ENCODE assay signal across 10 cellular contexts in genomic region chr2:149585317-149585885, GRCh38. TPM values are rescaled to one million over a fixed set of nuclear protein-coding genes. Genes with fewer than 3 reads are reported as not detected.
DNase-seq lines count a peak whose midpoint lies in the region; TF ChIP-seq lines count a peak whose summit lies in the region.
"Had no signal": no experiment of that assay in that cellular context is flagged by ENCODE, and none has a peak within 500 bp of the region (broad histone marks: within the 10 kb centered on the region; RNA-seq: fewer than 3 reads in every experiment).

No MANE protein-coding gene starts in this region.

- H3K4me1 Mint-ChIP-seq in activated CD4-positive, alpha-beta T cell treated with anti-CD3 and anti-CD28 coated beads, Interleukin-2, amount 10 ng/mL, durations not matched to agents 24 days and 14 days = peaks cover 39% of the 10 kb centered on the region

- DNase-seq in activated CD4-positive, alpha-beta T cell treated with anti-CD3 and anti-CD28 coated beads, Interleukin-2, amount 10 ng/mL, durations not matched to agents 24 days and 14 days = no peak
- DNase-seq in activated CD4-positive, alpha-beta T cell treated with anti-CD3 and anti-CD28 coated beads, Interleukin-2, amount 50 U/mL, for 48 hours = no peak
- DNase-seq in fibroblast of pulmonary artery (ENCODE audit: low read depth) (no peak), retinal pigment epithelial cell (ENCODE audit: low read depth) (no peak), RPMI8226 (no peak), Ammon's horn (ENCODE audit: low spot score) (no peak), NCI-H1105 treated with DMSO at 0.1 percent for 48 hours (lab: John Stamatoyannopoulos, UW) (no peak)
- DNase-seq: BE2C, NCI-H526 had no signal

- H3K27me3 Mint-ChIP-seq in activated CD4-positive, alpha-beta T cell treated with anti-CD3 and anti-CD28 coated beads, Interleukin-2, amount 10 ng/mL, durations not matched to agents 24 days and 14 days = peaks cover 11% of the 10 kb centered on the region

- H3K36me3 Mint-ChIP-seq in activated CD4-positive, alpha-beta T cell treated with anti-CD3 and anti-CD28 coated beads, Interleukin-2, amount 10 ng/mL, durations not matched to agents 24 days and 14 days (ENCODE audit: low read depth) = peaks cover 44% of the 10 kb centered on the region

- H3K4me3 Mint-ChIP-seq in activated CD4-positive, alpha-beta T cell treated with anti-CD3 and anti-CD28 coated beads, Interleukin-2, amount 10 ng/mL, durations not matched to agents 24 days and 14 days = peak overlapping the region; percentile 97

- no peaks in the 10 kb centered on the region for H3K9me3 Mint-ChIP-seq in activated CD4-positive, alpha-beta T cell treated with anti-CD3 and anti-CD28 coated beads, Interleukin-2, amount 10 ng/mL, durations not matched to agents 24 days and 14 days

- H3K4me3 ChIP-seq in WI38 (ENCODE audit: low read depth, low read length) (peak overlapping the region; percentile 81), fibroblast of pulmonary artery (replicated peaks; ENCODE audit: low read depth, low read length) (peak overlapping the region; percentile 89), retinal pigment epithelial cell (ENCODE audit: low read length) (peak overlapping the region; percentile 100)

- intact Hi-C loops in activated CD4-positive, alpha-beta T cell treated with anti-CD3 and anti-CD28 coated beads, Interleukin-2, amount 10 ng/mL, durations not matched to agents 24 days and 14 days (cut with micrococcal nuclease) = loop anchor here (10.0 kb wide), 1 partner anchor 1741 kb away; the partner anchor contains the start of gene ACVR2A

- H3K27ac Mint-ChIP-seq in activated CD4-positive, alpha-beta T cell treated with anti-CD3 and anti-CD28 coated beads, Interleukin-2, amount 10 ng/mL, durations not matched to agents 24 days and 14 days = no peak overlapping the region

- TF ChIP-seq CTCF in WI38 (IDR thresholded peaks at IDR 0.05; ENCODE audit: low read depth, low read length) = no peak
- no peak for TF ChIP-seq CTCF in fibroblast of pulmonary artery (IDR thresholded peaks at IDR 0.05; ENCODE audit: low read length, missing control alignments)
- TF ChIP-seq CTCF in retinal pigment epithelial cell (conservative IDR thresholded peaks at IDR 0.05; ENCODE audit: low read depth, low read length) = no peak

RNA-seq across cellular contexts. Expression of gene MMADHC, which starts 2.2 kb away (rescaled TPM):
- total RNA-seq in activated CD4-positive, alpha-beta T cell treated with anti-CD3 and anti-CD28 coated beads, Interleukin-2, amount 10 ng/mL, durations not matched to agents 24 days and 14 days = 131 and 136 TPM in 2 replicates
